1 cellular context compared by ENCODE assay signal in the genomic region with DNA sequence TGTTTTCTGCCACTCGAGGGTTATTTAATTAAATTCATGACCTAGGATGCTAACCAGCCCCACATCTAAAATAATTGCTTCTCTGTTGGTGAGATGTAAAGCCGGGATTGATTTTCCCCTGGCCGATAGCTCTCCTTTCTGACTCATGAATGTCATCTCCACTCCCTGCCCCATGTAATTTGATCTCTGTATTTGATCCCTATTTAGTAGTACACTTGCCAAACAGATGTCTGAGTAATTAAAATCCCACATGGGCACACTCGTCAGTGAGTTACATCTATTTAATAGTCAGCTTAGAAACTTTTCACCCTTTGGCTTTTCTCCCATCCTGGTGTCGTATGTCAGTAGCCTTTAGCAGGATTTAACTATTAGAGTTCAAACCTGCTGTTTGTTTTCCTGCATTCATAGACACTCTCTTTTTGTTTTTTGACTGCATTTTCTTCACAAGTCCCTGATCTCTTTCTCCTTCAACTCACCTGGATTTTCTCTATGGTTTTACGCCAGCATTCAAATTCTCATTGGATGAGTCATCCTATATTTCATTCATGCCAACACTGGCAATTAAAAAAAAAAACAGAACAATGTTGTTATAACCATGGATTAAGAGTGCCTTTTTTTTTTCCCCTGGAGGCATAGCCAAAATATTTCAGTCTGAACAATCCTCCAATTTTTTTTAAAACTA.
TF ChIP-seq lines count a peak whose summit lies in the region.

No MANE protein-coding gene starts in this region.

TF ChIP-seq in SK-N-SH, 30 proteins besides CTCF, POLR2A, EP300 and RAD21 (continued from another document):
- no peak for TF ChIP-seq SIN3A (IDR thresholded peaks at IDR 0.05; ENCODE audit: borderline replicate concordance, low read depth, low read length)
- TF ChIP-seq, protein P1, sequence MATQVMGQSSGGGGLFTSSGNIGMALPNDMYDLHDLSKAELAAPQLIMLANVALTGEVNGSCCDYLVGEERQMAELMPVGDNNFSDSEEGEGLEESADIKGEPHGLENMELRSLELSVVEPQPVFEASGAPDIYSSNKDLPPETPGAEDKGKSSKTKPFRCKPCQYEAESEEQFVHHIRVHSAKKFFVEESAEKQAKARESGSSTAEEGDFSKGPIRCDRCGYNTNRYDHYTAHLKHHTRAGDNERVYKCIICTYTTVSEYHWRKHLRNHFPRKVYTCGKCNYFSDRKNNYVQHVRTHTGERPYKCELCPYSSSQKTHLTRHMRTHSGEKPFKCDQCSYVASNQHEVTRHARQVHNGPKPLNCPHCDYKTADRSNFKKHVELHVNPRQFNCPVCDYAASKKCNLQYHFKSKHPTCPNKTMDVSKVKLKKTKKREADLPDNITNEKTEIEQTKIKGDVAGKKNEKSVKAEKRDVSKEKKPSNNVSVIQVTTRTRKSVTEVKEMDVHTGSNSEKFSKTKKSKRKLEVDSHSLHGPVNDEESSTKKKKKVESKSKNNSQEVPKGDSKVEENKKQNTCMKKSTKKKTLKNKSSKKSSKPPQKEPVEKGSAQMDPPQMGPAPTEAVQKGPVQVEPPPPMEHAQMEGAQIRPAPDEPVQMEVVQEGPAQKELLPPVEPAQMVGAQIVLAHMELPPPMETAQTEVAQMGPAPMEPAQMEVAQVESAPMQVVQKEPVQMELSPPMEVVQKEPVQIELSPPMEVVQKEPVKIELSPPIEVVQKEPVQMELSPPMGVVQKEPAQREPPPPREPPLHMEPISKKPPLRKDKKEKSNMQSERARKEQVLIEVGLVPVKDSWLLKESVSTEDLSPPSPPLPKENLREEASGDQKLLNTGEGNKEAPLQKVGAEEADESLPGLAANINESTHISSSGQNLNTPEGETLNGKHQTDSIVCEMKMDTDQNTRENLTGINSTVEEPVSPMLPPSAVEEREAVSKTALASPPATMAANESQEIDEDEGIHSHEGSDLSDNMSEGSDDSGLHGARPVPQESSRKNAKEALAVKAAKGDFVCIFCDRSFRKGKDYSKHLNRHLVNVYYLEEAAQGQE (IDR thresholded peaks at IDR 0.05; ENCODE audit: low read depth, low read length): no peak
- TF ChIP-seq FOSL2 (IDR thresholded peaks at IDR 0.05; ENCODE audit: borderline replicate concordance, low read depth): peak; percentile 59; the same call in 1 of the 2 replicates
- TF ChIP-seq SMC3 (IDR thresholded peaks at IDR 0.05; ENCODE audit: low read depth, low read length): no peak
- TF ChIP-seq, protein P2, sequence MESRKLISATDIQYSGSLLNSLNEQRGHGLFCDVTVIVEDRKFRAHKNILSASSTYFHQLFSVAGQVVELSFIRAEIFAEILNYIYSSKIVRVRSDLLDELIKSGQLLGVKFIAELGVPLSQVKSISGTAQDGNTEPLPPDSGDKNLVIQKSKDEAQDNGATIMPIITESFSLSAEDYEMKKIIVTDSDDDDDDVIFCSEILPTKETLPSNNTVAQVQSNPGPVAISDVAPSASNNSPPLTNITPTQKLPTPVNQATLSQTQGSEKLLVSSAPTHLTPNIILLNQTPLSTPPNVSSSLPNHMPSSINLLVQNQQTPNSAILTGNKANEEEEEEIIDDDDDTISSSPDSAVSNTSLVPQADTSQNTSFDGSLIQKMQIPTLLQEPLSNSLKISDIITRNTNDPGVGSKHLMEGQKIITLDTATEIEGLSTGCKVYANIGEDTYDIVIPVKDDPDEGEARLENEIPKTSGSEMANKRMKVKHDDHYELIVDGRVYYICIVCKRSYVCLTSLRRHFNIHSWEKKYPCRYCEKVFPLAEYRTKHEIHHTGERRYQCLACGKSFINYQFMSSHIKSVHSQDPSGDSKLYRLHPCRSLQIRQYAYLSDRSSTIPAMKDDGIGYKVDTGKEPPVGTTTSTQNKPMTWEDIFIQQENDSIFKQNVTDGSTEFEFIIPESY (IDR thresholded peaks at IDR 0.05; ENCODE audit: borderline replicate concordance, low read depth): no peak
- TF ChIP-seq, protein P3, sequence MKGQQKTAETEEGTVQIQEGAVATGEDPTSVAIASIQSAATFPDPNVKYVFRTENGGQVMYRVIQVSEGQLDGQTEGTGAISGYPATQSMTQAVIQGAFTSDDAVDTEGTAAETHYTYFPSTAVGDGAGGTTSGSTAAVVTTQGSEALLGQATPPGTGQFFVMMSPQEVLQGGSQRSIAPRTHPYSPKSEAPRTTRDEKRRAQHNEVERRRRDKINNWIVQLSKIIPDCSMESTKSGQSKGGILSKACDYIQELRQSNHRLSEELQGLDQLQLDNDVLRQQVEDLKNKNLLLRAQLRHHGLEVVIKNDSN (IDR thresholded peaks at IDR 0.05; ENCODE audit: borderline replicate concordance, low read depth): no peak; the same call in 1 of the 2 replicates
- no peak for TF ChIP-seq FOXM1 (IDR thresholded peaks at IDR 0.05; ENCODE audit: low read depth)
- no peak for TF ChIP-seq YY1 (IDR thresholded peaks at IDR 0.05; ENCODE audit: low read depth)
- no peak for TF ChIP-seq RFX5 (IDR thresholded peaks at IDR 0.05; ENCODE audit: low read length)
- TF ChIP-seq MXI1 (IDR thresholded peaks at IDR 0.05; ENCODE audit: low read depth, low read length): no peak
- TF ChIP-seq NRF1 (IDR thresholded peaks at IDR 0.05; ENCODE audit: low read depth, low read length): no peak
